9 cellular contexts compared by ENCODE assay signal in genomic region chr12:124454352-124454725, GRCh38.
DNase-seq lines count a peak whose midpoint lies in the region; ATAC-seq, FAIRE-seq and TF ChIP-seq lines count a peak whose summit lies in the region.
"Had no signal": no experiment of that assay in that cellular context is flagged by ENCODE, and none has a peak within 500 bp of the region (broad histone marks: within the 10 kb centered on the region; RNA-seq: fewer than 3 reads in every experiment).

No MANE protein-coding gene starts in this region.

- no peaks in the 10 kb centered on the region; a peak in 1 of 22 replicates for H3K27me3 ChIP-seq in BLaER1 treated with 17β-estradiol and CSF1 and Interleukin-3, amounts not matched to agents 10 nM and 100 nM
- H3K27me3 ChIP-seq in NT2/D1 (ENCODE audit: insufficient read depth, insufficient read length): no peaks in the 10 kb centered on the region
- H3K27me3 ChIP-seq in H1 (replicated peaks in 1 of 4; ENCODE audit: control insufficient read depth in 3 of 4, extremely low read depth in 1 of 4, insufficient read depth in 3 of 4, low read length in 3 of 4): no peaks in the 10 kb centered on the region
- H3K27me3 ChIP-seq in neuronal stem cell (ENCODE audit: control insufficient read depth in 3 of 3, insufficient read depth in 3 of 3, low read depth in 1 of 3, low read length in 3 of 3): no peaks in the 10 kb centered on the region
- H3K27me3 ChIP-seq: foreskin keratinocyte had no signal

- POLR2A ChIA-PET in H1 (lab: Charles Lee; ENCODE audit: partially characterized antibody): no interaction called here

- H3K79me1 ChIP-seq in H1 (ENCODE audit: low read depth, low read length): peaks cover 11% of the 10 kb centered on the region
- peaks cover 10% of the 10 kb centered on the region for H3K79me1 ChIP-seq in neuronal stem cell (ENCODE audit: low read depth, low read length)

- H2BK120ac ChIP-seq in H1 (replicated peaks; ENCODE audit: low read depth, low read length) (no peak overlapping the region), neuronal stem cell (ENCODE audit: low read depth, low read length) (no peak overlapping the region)

- H2BK15ac ChIP-seq in H1 (ENCODE audit: low read length): no peak overlapping the region
- H2BK15ac ChIP-seq in neuronal stem cell (ENCODE audit: low read length): no peak overlapping the region

- H3K4ac ChIP-seq in H1 (replicated peaks; ENCODE audit: insufficient read length, low read depth, low read length) (no peak overlapping the region), neuronal stem cell (ENCODE audit: low read length) (no peak overlapping the region)

- FAIRE-seq in H1 (lab: Jason Lieb, UNC): no peak

- H3K9ac ChIP-seq in BLaER1 treated with 17β-estradiol and CSF1 and Interleukin-3, amounts not matched to agents 10 nM and 100 nM: peak overlapping the region; percentile 40 to 74 (median 67); a peak in 21 of 22 replicates
- H3K9ac ChIP-seq in NT2/D1 (ENCODE audit: insufficient read length, low read depth) (peak overlapping the region; percentile 24), H1 (replicated peaks in 1 of 4; ENCODE audit: extremely low read depth in 1 of 4, low read depth in 3 of 4, low read length in 3 of 4) (no peak overlapping the region), neuronal stem cell (ENCODE audit: low read depth, low read length, poor library complexity) (no peak overlapping the region)

- DNase-seq in NT2/D1 (ENCODE audit: low read depth, low spot score) (no peak), H1 (ENCODE audit: low read depth in 1 of 2, low spot score in 2 of 2) (no peak), neuronal stem cell (ENCODE audit: low spot score) (no peak), glomerular visceral epithelial cell (ENCODE audit: extremely low spot score) (no peak), NCI-H345 treated with DMSO at 0.1 percent for 48 hours (lab: John Stamatoyannopoulos, UW; ENCODE audit: unreplicated experiment) (no peak), SKM-1 treated with dmso at 0.1 percent for 144 hours (lab: John Stamatoyannopoulos, UW; ENCODE audit: unreplicated experiment) (no peak)
- DNase-seq: foreskin keratinocyte had no signal

- H4K8ac ChIP-seq in H1 (ENCODE audit: extremely low read depth, insufficient read depth, low read length) (no peak overlapping the region), neuronal stem cell (ENCODE audit: low read depth, low read length) (no peak overlapping the region)

- H3K23me2 ChIP-seq in H1 (ENCODE audit: low read depth, low read length): no peaks in the 10 kb centered on the region

- no peak overlapping the region for H2BK12ac ChIP-seq in H1 (ENCODE audit: low read depth, low read length)
- no peak overlapping the region for H2BK12ac ChIP-seq in neuronal stem cell (ENCODE audit: low read length)

- peak overlapping the region; percentile 24; the same call in 1 of the 2 replicates for H2BK5ac ChIP-seq in H1 (ENCODE audit: low read depth, low read length)
- peak overlapping the region; percentile 59 for H2BK5ac ChIP-seq in neuronal stem cell (ENCODE audit: low read length)

- no peak for TF ChIP-seq RAD21 in H1 (IDR thresholded peaks at IDR 0.05 in 1 of 2, conservative IDR thresholded peaks at IDR 0.05 in 1 of 2; ENCODE audit: low read depth in 2 of 2, low read length in 2 of 2)

- H4K91ac ChIP-seq in H1 (replicated peaks; ENCODE audit: insufficient read length, low read length) (no peak overlapping the region), neuronal stem cell (ENCODE audit: low read depth, low read length, poor library complexity) (no peak overlapping the region)

- H4K20me1 ChIP-seq in BLaER1 treated with 17β-estradiol and CSF1 and Interleukin-3, amounts not matched to agents 10 nM and 100 nM: peaks cover 86 to 99% (median 94%) of the 10 kb centered on the region in 11 experiments
- H4K20me1 ChIP-seq in H1 (replicated peaks in 1 of 2; ENCODE audit: control insufficient read depth in 1 of 2, insufficient read depth in 2 of 2, low read length in 2 of 2): peaks cover 9 to 13% of the 10 kb centered on the region in 2 experiments

- peak overlapping the region; percentile 24 to 84 (median 77); a peak in 20 of 22 replicates for H3K27ac ChIP-seq in BLaER1 treated with 17β-estradiol and CSF1 and Interleukin-3, amounts not matched to agents 10 nM and 100 nM
- H3K27ac ChIP-seq in H1 (ENCODE audit: low read depth, low read length) (no peak overlapping the region), neuronal stem cell (replicated peaks; ENCODE audit: low read length) (no peak overlapping the region)
- H3K27ac ChIP-seq: foreskin keratinocyte had no signal

- peak overlapping the region; percentile 6 to 64 (median 46); a peak in 15 of 20 replicates for H3K4me3 ChIP-seq in BLaER1 treated with 17β-estradiol and CSF1 and Interleukin-3, amounts not matched to agents 10 nM and 100 nM
- H3K4me3 ChIP-seq in NT2/D1 (ENCODE audit: insufficient read length, low read depth) (no peak overlapping the region), H1 (ENCODE audit: extremely low read depth in 1 of 4, insufficient read depth in 2 of 4, low read depth in 3 of 4, low read length in 4 of 4) (no peak overlapping the region), neuronal stem cell (ENCODE audit: low read length in 2 of 2) (no peak overlapping the region)

- no peak for TF ChIP-seq POLR2A in H1 (IDR thresholded peaks at IDR 0.05; ENCODE audit: control extremely low read depth in 1 of 2, low read depth in 2 of 2, low read length in 2 of 2)

- H3K14ac ChIP-seq in H1 (ENCODE audit: insufficient read length) (no peak overlapping the region), neuronal stem cell (ENCODE audit: low read length) (no peak overlapping the region)

- H3K23ac ChIP-seq in H1 (ENCODE audit: insufficient read length): no peak overlapping the region
- H3K23ac ChIP-seq in neuronal stem cell (ENCODE audit: low read depth, low read length, poor library complexity): no peak overlapping the region

- H2AK5ac ChIP-seq in H1 (ENCODE audit: low read depth, low read length): no peak overlapping the region
- peak overlapping the region; percentile 70 for H2AK5ac ChIP-seq in neuronal stem cell (ENCODE audit: low read depth, low read length)

- no peak for ATAC-seq in HG03520 (IDR thresholded peaks at IDR 0.05; ENCODE audit: unreplicated experiment)
- ATAC-seq: foreskin keratinocyte had no signal

- H3K79me2 ChIP-seq in H1 (ENCODE audit: control insufficient read depth in 1 of 2, insufficient read depth in 2 of 2, low read length in 2 of 2): peaks cover 0 to 5% of the 10 kb centered on the region in 2 experiments; a peak in 1 of 4 replicates

- no peak overlapping the region for H4K5ac ChIP-seq in H1 (ENCODE audit: insufficient read length, low read depth, low read length)

- H3K9me3 ChIP-seq in BLaER1 treated with 17β-estradiol and CSF1 and Interleukin-3, amounts not matched to agents 10 nM and 100 nM (replicated peaks in 1 of 11): peaks cover 0 to 5% (median 0%) of the 10 kb centered on the region in 11 experiments; a peak in 2 of 22 replicates
- H3K9me3 ChIP-seq in NT2/D1 (ENCODE audit: insufficient read depth, low read length) (no peaks in the 10 kb centered on the region), H1 (ENCODE audit: insufficient read depth in 2 of 2, low read depth in 1 of 2, low read length in 1 of 2) (no peaks in the 10 kb centered on the region), neuronal stem cell (replicated peaks in 1 of 2; ENCODE audit: control insufficient read depth in 2 of 2, insufficient read depth in 1 of 2, low read depth in 1 of 2, low read length in 2 of 2) (no peaks in the 10 kb centered on the region)

- no peak for TF ChIP-seq EP300 in H1 (IDR thresholded peaks at IDR 0.05; ENCODE audit: borderline replicate concordance in 1 of 2, low read depth in 2 of 2, low read length in 2 of 2)

- peaks cover 7 to 47% (median 18%) of the 10 kb centered on the region in 11 experiments; a peak in 21 of 22 replicates for H3K36me3 ChIP-seq in BLaER1 treated with 17β-estradiol and CSF1 and Interleukin-3, amounts not matched to agents 10 nM and 100 nM
- H3K36me3 ChIP-seq in NT2/D1 (ENCODE audit: insufficient read depth, insufficient read length, low read length) (peaks cover 69% of the 10 kb centered on the region), H1 (ENCODE audit: control insufficient read depth in 2 of 4, insufficient read depth in 4 of 4, low read length in 3 of 4) (peaks cover 0 to 15% (median 8%) of the 10 kb centered on the region in 4 experiments; a peak in 6 of 8 replicates), neuronal stem cell (replicated peaks in 1 of 2; ENCODE audit: control insufficient read depth in 2 of 2, insufficient read depth in 2 of 2, low read length in 2 of 2) (peaks cover 13% of the 10 kb centered on the region in 2 donors)

- no peak for TF ChIP-seq CTCF in H1 (IDR thresholded peaks at IDR 0.05; ENCODE audit: control extremely low read depth in 1 of 3, insufficient read depth in 1 of 3, low read depth in 1 of 3, low read length in 3 of 3)

- H3K4me1 ChIP-seq in BLaER1 treated with 17β-estradiol and CSF1 and Interleukin-3, amounts not matched to agents 10 nM and 100 nM: peaks cover 84 to 94% (median 93%) of the 10 kb centered on the region in 10 experiments
- peaks cover 41% of the 10 kb centered on the region for H3K4me1 ChIP-seq in NT2/D1 (ENCODE audit: insufficient read depth, insufficient read length)
- peaks cover 0 to 8% (median 0%) of the 10 kb centered on the region in 4 experiments; a peak in 2 of 7 replicates for H3K4me1 ChIP-seq in H1 (replicated peaks in 1 of 4; ENCODE audit: control insufficient read depth in 3 of 4, insufficient read depth in 4 of 4, low read length in 3 of 4)
- peaks cover 16 to 34% of the 10 kb centered on the region in 2 donors for H3K4me1 ChIP-seq in neuronal stem cell (ENCODE audit: control insufficient read depth in 2 of 2, insufficient read depth in 1 of 2, low read depth in 1 of 2, low read length in 2 of 2)

- no peak overlapping the region for H2AFZ ChIP-seq in H1 (ENCODE audit: low read length)
- H2AFZ ChIP-seq in neuronal stem cell (ENCODE audit: low read length): no peak overlapping the region

- H3K18ac ChIP-seq in H1 (ENCODE audit: extremely low read depth, low read length) (no peak overlapping the region), neuronal stem cell (ENCODE audit: low read length) (peak overlapping the region; percentile 2)

- CTCF ChIA-PET in H1 (lab: Charles Lee; ENCODE audit: partially characterized antibody): interaction anchor here (1.2 to 2.2 kb wide), 3 partner anchors 15 to 85 kb away, joined by 3 to 8 read pairs (median 4); no protein-coding TSS in a partner anchor

- H3K56ac ChIP-seq in H1 (replicated peaks; ENCODE audit: insufficient read length, low read depth, low read length): no peak overlapping the region

- 89% methylated on average over 10 of the region's 11 CpGs; no CpG with 5 or more reads in 1 of the 2 experiments for WGBS in H1 (ENCODE audit: extremely low coverage in 1 of 2, insufficient coverage in 1 of 2, insufficient read length in 1 of 2, insufficient replicate concordance in 2 of 2, low coverage in 1 of 2, low lambda C conversion rate in 2 of 2, missing lambda C conversion rate in 1 of 2), 2 experiments
- no CpG with 5 or more reads among the region's 11 CpGs for WGBS in neuronal stem cell (ENCODE audit: extremely low coverage in 2 of 2, insufficient read length in 2 of 2, insufficient replicate concordance in 1 of 2), 2 donors

- no peak overlapping the region for H2BK20ac ChIP-seq in H1 (ENCODE audit: low read length)

- peak overlapping the region; percentile 95 to 100 (median 98) for H3K4me2 ChIP-seq in BLaER1 treated with 17β-estradiol and CSF1 and Interleukin-3, amounts not matched to agents 10 nM and 100 nM
- no peak overlapping the region for H3K4me2 ChIP-seq in H1 (ENCODE audit: insufficient read depth in 1 of 2, low read depth in 2 of 2, low read length in 2 of 2)
- H3K4me2 ChIP-seq in neuronal stem cell (ENCODE audit: insufficient read depth, low read length, poor library complexity, severe bottlenecking): no peak overlapping the region

Comparison
In these comparisons a context has a peak if more than half of its experiments do, and no peak if none do; other contexts are left out.
1. H3K27ac ChIP-seq: peak in BLaER1 treated with 17β-estradiol and CSF1 and Interleukin-3, amounts not matched to agents 10 nM and 100 nM (11 of 11); none in H1 (single experiment) and neuronal stem cell (single experiment).
2. H3K4me2 ChIP-seq: peak in BLaER1 treated with 17β-estradiol and CSF1 and Interleukin-3, amounts not matched to agents 10 nM and 100 nM (11 of 11); none in H1 (0 of 2) and neuronal stem cell (single experiment).
3. H3K4me3 ChIP-seq: peak in BLaER1 treated with 17β-estradiol and CSF1 and Interleukin-3, amounts not matched to agents 10 nM and 100 nM (10 of 10); none in NT2/D1 (single experiment), H1 (0 of 4) and neuronal stem cell (0 of 2).
4. H3K9ac ChIP-seq: peak in BLaER1 treated with 17β-estradiol and CSF1 and Interleukin-3, amounts not matched to agents 10 nM and 100 nM (11 of 11) and NT2/D1 (single experiment); none in H1 (0 of 4) and neuronal stem cell (single experiment).